In genomic region chr5:81554647-81555046, GRCh38 we compare ENCODE assay signal across 17 cellular contexts.
"Had no signal": no experiment of that assay in that cellular context is flagged by ENCODE, and none has a peak within 500 bp of the region (broad histone marks: within the 10 kb centered on the region; RNA-seq: fewer than 3 reads in every experiment).

No MANE protein-coding gene starts in this region.

- H2AFZ ChIP-seq: hepatocyte had no signal

- DNase-seq: activated CD8-positive, alpha-beta memory T cell treated with anti-CD3 and anti-CD28 coated beads for 24 hours; activated CD8-positive, alpha-beta memory T cell treated with anti-CD3 and anti-CD28 coated beads, Interleukin-2, amount 50 U/mL, for 48 hours; activated effector memory CD4-positive, alpha-beta T cell treated with Interleukin-2 at 50 U/mL for 16 hours; activated naive CD4-positive, alpha-beta T cell treated with anti-CD3 and anti-CD28 coated beads, Interleukin-2, amount 10 ng/mL, durations not matched to agents 7 days and 5 days; activated naive CD8-positive, alpha-beta T cell treated with anti-CD3 and anti-CD28 coated beads, Interleukin-2, amount 50 U/mL, for 24 hours; activated T-cell treated with anti-CD3 and anti-CD28 coated beads, Interleukin-2, amount 50 U/mL, for 48 hours; anterior cingulate cortex; caudate nucleus; dorsolateral prefrontal cortex; foreskin keratinocyte; left cardiac atrium; mesenchymal stem cell; mucosa of descending colon; naive B cell; stimulated activated naive CD4-positive, alpha-beta T cell; upper lobe of right lung had no signal

- H3K27me3 ChIP-seq: dorsolateral prefrontal cortex, foreskin keratinocyte, hepatocyte, upper lobe of right lung had no signal

- H3K4me3 ChIP-seq: dorsolateral prefrontal cortex, hepatocyte, mucosa of descending colon, upper lobe of right lung had no signal

- H3K9me3 ChIP-seq: mucosa of descending colon, upper lobe of right lung had no signal

- H3K4me2 ChIP-seq: hepatocyte had no signal

- H3K79me2 ChIP-seq: hepatocyte had no signal

- H3K4me1 ChIP-seq: upper lobe of right lung had no signal

- H3K36me3 ChIP-seq: upper lobe of right lung had no signal
